Comparison of ENCODE assay signal across 8 cellular contexts in genomic region chr12:132827763-132828703, GRCh38. TPM values are rescaled to one million over a fixed set of nuclear protein-coding genes. Genes with fewer than 3 reads are reported as not detected.
DNase-seq lines count a peak whose midpoint lies in the region; ATAC-seq and TF ChIP-seq lines count a peak whose summit lies in the region.

No MANE protein-coding gene starts in this region.

- H3K4me1 Mint-ChIP-seq in IgD-negative memory B cell (peaks cover 16 to 37% (median 24%) of the 10 kb centered on the region in 3 donors), neural crest cell (peaks cover 29% of the 10 kb centered on the region)
- H3K4me1 Mint-ChIP-seq in activated CD4-positive, alpha-beta memory T cell treated with anti-CD3 and anti-CD28 coated beads for 36 hours (ENCODE audit: low read depth): peaks cover 43% of the 10 kb centered on the region

- H3K36me3 ChIP-seq in fibroblast of lung (ENCODE audit: control insufficient read depth, insufficient read depth, low read length): peaks cover 21% of the 10 kb centered on the region

- H3K27me3 ChIP-seq in fibroblast of lung (ENCODE audit: control insufficient read depth, insufficient read depth, low read length): no peaks in the 10 kb centered on the region

- H3K9me3 ChIP-seq in fibroblast of lung (ENCODE audit: control insufficient read depth, insufficient read depth, low read depth, low read length): no peaks in the 10 kb centered on the region

- H3K9me3 Mint-ChIP-seq in IgD-negative memory B cell (no peaks in the 10 kb centered on the region), neural crest cell (no peaks in the 10 kb centered on the region)
- no peaks in the 10 kb centered on the region for H3K9me3 Mint-ChIP-seq in activated CD4-positive, alpha-beta memory T cell treated with anti-CD3 and anti-CD28 coated beads for 36 hours

- H3K4me3 Mint-ChIP-seq in IgD-negative memory B cell: peak overlapping the region; percentile 86 to 99 (median 94)
- H3K4me3 Mint-ChIP-seq in activated CD4-positive, alpha-beta memory T cell treated with anti-CD3 and anti-CD28 coated beads for 36 hours: peak overlapping the region; percentile 88
- peak overlapping the region; percentile 91 for H3K4me3 Mint-ChIP-seq in neural crest cell

- DNase-seq in activated CD4-positive, CD25-positive, alpha-beta regulatory T cell (lab: John Stamatoyannopoulos, UW): no peak
- peak; percentile 31 for DNase-seq in activated CD4-positive, alpha-beta memory T cell treated with anti-CD3 and anti-CD28 coated beads for 36 hours
- DNase-seq in fibroblast of lung (ENCODE audit: low read depth in 2 of 2): peak; percentile 76 to 85
- peak; percentile 5 for DNase-seq in neural crest cell (ENCODE audit: low read depth, low spot score)
- no peak for DNase-seq in NCI-H446 treated with DMSO at 0.1 percent for 48 hours (lab: John Stamatoyannopoulos, UW)

- intact Hi-C loops in activated CD4-positive, alpha-beta memory T cell treated with anti-CD3 and anti-CD28 coated beads for 36 hours (cut with micrococcal nuclease): loop anchor here (2.0 kb wide), 2 partner anchors 67 to 81 kb away; partner anchors contain the start of gene ANKLE2

- POLR2A ChIA-PET in activated CD4-positive, alpha-beta memory T cell treated with anti-CD3 and anti-CD28 coated beads for 36 hours (lab: Charles Lee): interaction anchor here (0.6 to 0.9 kb wide), 3 partner anchors 8 to 54 kb away, joined by 3 to 4 read pairs (median 3); no protein-coding TSS in a partner anchor

- peak overlapping the region; percentile 71 to 96 (median 74) for H3K4me3 ChIP-seq in fibroblast of lung (replicated peaks in 1 of 4; ENCODE audit: control extremely low read depth in 1 of 4, insufficient read depth in 1 of 4, low read depth in 3 of 4, low read length in 4 of 4)

- no peak for TF ChIP-seq CTCF in fibroblast of lung (conservative IDR thresholded peaks at IDR 0.05 in 1 of 2, IDR thresholded peaks at IDR 0.05 in 1 of 2; ENCODE audit: low read depth in 1 of 2, low read length in 2 of 2)
- no peak for TF ChIP-seq CTCF in neural crest cell (conservative IDR thresholded peaks at IDR 0.05)

- H3K79me2 ChIP-seq in fibroblast of lung (ENCODE audit: control insufficient read depth, insufficient read depth, low read length): peaks cover 50% of the 10 kb centered on the region

- peak overlapping the region; percentile 100 for H3K27ac ChIP-seq in fibroblast of lung (ENCODE audit: insufficient read depth, low read length)

- H3K27me3 Mint-ChIP-seq in IgD-negative memory B cell (no peaks in the 10 kb centered on the region), neural crest cell (ENCODE audit: low read depth) (no peaks in the 10 kb centered on the region)
- H3K27me3 Mint-ChIP-seq in activated CD4-positive, alpha-beta memory T cell treated with anti-CD3 and anti-CD28 coated beads for 36 hours: no peaks in the 10 kb centered on the region

- peak overlapping the region; percentile 98 for H3K9ac ChIP-seq in fibroblast of lung (ENCODE audit: insufficient read depth, low read length)

- peak; percentile 39 to 43 for ATAC-seq in activated CD4-positive, CD25-positive, alpha-beta regulatory T cell treated with anti-CD3 and anti-CD28 coated beads, Interleukin-2, amount 50 U/mL, for 24 hours
- peak; percentile 11 for ATAC-seq in GM21786 (IDR thresholded peaks at IDR 0.05; ENCODE audit: unreplicated experiment)

- CTCF ChIA-PET in activated CD4-positive, alpha-beta memory T cell treated with anti-CD3 and anti-CD28 coated beads for 36 hours (lab: Charles Lee): interaction anchor here (2.5 kb wide), 1 partner anchor 77 kb away, joined by 13 read pairs; no protein-coding TSS in a partner anchor

- peak overlapping the region; percentile 91 for H3K4me2 ChIP-seq in fibroblast of lung (ENCODE audit: extremely low read depth, insufficient read depth, low read length)

- H3K27ac Mint-ChIP-seq in IgD-negative memory B cell: peak overlapping the region; percentile 95 to 100 (median 100)
- peak overlapping the region; percentile 83 for H3K27ac Mint-ChIP-seq in activated CD4-positive, alpha-beta memory T cell treated with anti-CD3 and anti-CD28 coated beads for 36 hours
- peak overlapping the region; percentile 92 for H3K27ac Mint-ChIP-seq in neural crest cell (ENCODE audit: unreplicated experiment)

- peaks cover 3% of the 10 kb centered on the region for H4K20me1 ChIP-seq in fibroblast of lung (ENCODE audit: control insufficient read depth, extremely low read depth, insufficient read depth, low read length)

- H3K36me3 Mint-ChIP-seq in IgD-negative memory B cell: no peaks in the 10 kb centered on the region
- peaks cover 27% of the 10 kb centered on the region for H3K36me3 Mint-ChIP-seq in activated CD4-positive, alpha-beta memory T cell treated with anti-CD3 and anti-CD28 coated beads for 36 hours
- H3K36me3 Mint-ChIP-seq in neural crest cell (ENCODE audit: low read depth): peaks cover 2% of the 10 kb centered on the region

- H3K4me1 ChIP-seq in fibroblast of lung (ENCODE audit: control insufficient read depth, extremely low read depth, insufficient read depth, low read length): peaks cover 10% of the 10 kb centered on the region

- no peak overlapping the region for H2AFZ ChIP-seq in fibroblast of lung (ENCODE audit: low read length)

RNA-seq across cellular contexts. Expression of gene GOLGA3, which starts 0.6 kb away (rescaled TPM):
- polyA plus RNA-seq in IgD-negative memory B cell: 11.5 TPM
- total RNA-seq in activated CD4-positive, alpha-beta memory T cell treated with anti-CD3 and anti-CD28 coated beads for 36 hours: 10 to 100 TPM; 41.7 to 44.2 TPM
- total RNA-seq in fibroblast of lung: 109 and 133 TPM in 2 replicates
- 26.1 and 28.3 TPM in 2 replicates for polyA plus RNA-seq in fibroblast of lung
- 29.1 and 38.7 TPM in 2 replicates for polyA plus RNA-seq in fibroblast of lung (2012)
- 80.7 and 111 TPM in 2 replicates for polyA minus RNA-seq in fibroblast of lung (ENCODE audit: low replicate concordance)
- 33.4 and 35.6 TPM in 2 replicates for total RNA-seq in neural crest cell

RNA-seq across cellular contexts. Expression of gene CHFR, which starts 59.4 kb away (rescaled TPM):
- polyA plus RNA-seq in IgD-negative memory B cell (24.3 TPM), fibroblast of lung (19.1 and 24.3 TPM in 2 replicates)
- 10 to 100 TPM; 41.2 to 42.9 TPM for total RNA-seq in activated CD4-positive, alpha-beta memory T cell treated with anti-CD3 and anti-CD28 coated beads for 36 hours
- total RNA-seq in fibroblast of lung (21.6 and 28.2 TPM in 2 replicates), neural crest cell (39.0 and 39.9 TPM in 2 replicates)
- polyA plus RNA-seq in fibroblast of lung (2012): 17.4 and 19.4 TPM in 2 replicates
- 127 and 193 TPM in 2 replicates for polyA minus RNA-seq in fibroblast of lung (ENCODE audit: low replicate concordance)

Comparison
In these comparisons a context has a peak if more than half of its experiments do, and no peak if none do; other contexts are left out.
1. DNase-seq: peak in activated CD4-positive, alpha-beta memory T cell treated with anti-CD3 and anti-CD28 coated beads for 36 hours (single experiment), fibroblast of lung (2 of 2) and neural crest cell (single experiment); none in activated CD4-positive, CD25-positive, alpha-beta regulatory T cell (0 of 4) and NCI-H446 treated with DMSO at 0.1 percent for 48 hours (single experiment).
2. Peak in every context shown above with its lines, with median percentiles within 50 percentile points of each other: H3K27ac Mint-ChIP-seq and H3K4me3 Mint-ChIP-seq.